In genomic region chr3:194296832-194297666, GRCh38 we compare ENCODE assay signal across 9 cellular contexts. TPM values are rescaled to one million over a fixed set of nuclear protein-coding genes. Genes with fewer than 3 reads are reported as not detected.
DNase-seq lines count a peak whose midpoint lies in the region; ATAC-seq and TF ChIP-seq lines count a peak whose summit lies in the region.
"Had no signal": no experiment of that assay in that cellular context is flagged by ENCODE, and none has a peak within 500 bp of the region (broad histone marks: within the 10 kb centered on the region; RNA-seq: fewer than 3 reads in every experiment).

No MANE protein-coding gene starts in this region.

- ATAC-seq in right cardiac atrium (peak; percentile 61 to 62), GM21526 (IDR thresholded peaks at IDR 0.05; ENCODE audit: low FRiP score, unreplicated experiment) (no peak)

- H3K9me3 Mint-ChIP-seq in progenitor cell of endocrine pancreas (ENCODE audit: low read depth): no peaks in the 10 kb centered on the region
- H3K9me3 Mint-ChIP-seq: central memory CD8-positive, alpha-beta T cell had no signal

- peak; percentile 10 for TF ChIP-seq CTCF in astrocyte of the cerebellum (IDR thresholded peaks at IDR 0.05; ENCODE audit: low read depth, low read length, missing control alignments)
- no peak for TF ChIP-seq CTCF in progenitor cell of endocrine pancreas (IDR thresholded peaks at IDR 0.05; ENCODE audit: unreplicated experiment)

- H3K4me3 ChIP-seq in astrocyte of the cerebellum (ENCODE audit: low read depth, low read length): peak overlapping the region; percentile 26
- peak overlapping the region; percentile 34 for H3K4me3 ChIP-seq in right cardiac atrium (ENCODE audit: low read length)

- in situ Hi-C loops in astrocyte of the cerebellum (cut with HindIII; ENCODE audit: low sequenced_read_pairs): no loop called here

- no peaks in the 10 kb centered on the region for H3K36me3 Mint-ChIP-seq in progenitor cell of endocrine pancreas (ENCODE audit: insufficient read depth)

- no peak overlapping the region for H3K27ac ChIP-seq in right cardiac atrium (ENCODE audit: low read length)

- peak; percentile 44 for DNase-seq in DMS114 treated with DMSO at 0.1 percent for 48 hours (lab: John Stamatoyannopoulos, UW; ENCODE audit: unreplicated experiment)
- no peak for DNase-seq in astrocyte of the cerebellum (ENCODE audit: low read depth)
- peak; percentile 47 to 83 (median 78) for DNase-seq in right cardiac atrium
- peak; percentile 52 for DNase-seq in progenitor cell of endocrine pancreas (ENCODE audit: low spot score, unreplicated experiment)
- DNase-seq in posterior vena cava (ENCODE audit: low spot score): no peak
- DNase-seq in SKM-1 treated with dmso at 0.1 percent for 144 hours (lab: John Stamatoyannopoulos, UW; ENCODE audit: unreplicated experiment): no peak
- DNase-seq in SW 1271 (lab: John Stamatoyannopoulos, UW): no peak

- H3K4me1 Mint-ChIP-seq in progenitor cell of endocrine pancreas (ENCODE audit: low read depth): peaks cover 9% of the 10 kb centered on the region
- H3K4me1 Mint-ChIP-seq: central memory CD8-positive, alpha-beta T cell had no signal

- H3K27ac Mint-ChIP-seq in progenitor cell of endocrine pancreas: peak overlapping the region; percentile 96

- peaks cover 3% of the 10 kb centered on the region for H3K27me3 Mint-ChIP-seq in progenitor cell of endocrine pancreas

- H3K4me1 ChIP-seq in right cardiac atrium (ENCODE audit: control insufficient read depth, insufficient read depth, low read length): peaks cover 2% of the 10 kb centered on the region

- peak overlapping the region; percentile 58 for H3K4me3 Mint-ChIP-seq in progenitor cell of endocrine pancreas (ENCODE audit: low read depth)
- H3K4me3 Mint-ChIP-seq: central memory CD8-positive, alpha-beta T cell had no signal

- H3K9me3 ChIP-seq in right cardiac atrium (ENCODE audit: control insufficient read depth, low read length): no peaks in the 10 kb centered on the region

- intact Hi-C loops in right cardiac atrium (cut with DNase I) (no loop called here), posterior vena cava (cut with DNase I) (no loop called here)

- no peaks in the 10 kb centered on the region for H3K27me3 ChIP-seq in right cardiac atrium (ENCODE audit: control insufficient read depth, insufficient read depth)

- WGBS in right cardiac atrium: 26% methylated on average over 58 of the region's 58 CpGs

RNA-seq across cellular contexts. Expression of gene CPN2, which starts 54.1 kb away (rescaled TPM):
- not detected for total RNA-seq in right cardiac atrium
- polyA plus RNA-seq in right cardiac atrium: 0.07 TPM
- total RNA-seq in progenitor cell of endocrine pancreas: not detected in 2 replicates
- total RNA-seq in posterior vena cava: under 1 TPM in 1 of 2 donors, not detected in 1; 0.14 TPM

Comparison
In these comparisons a context has a peak if more than half of its experiments do, and no peak if none do; other contexts are left out.
1. DNase-seq: peak in DMS114 treated with DMSO at 0.1 percent for 48 hours (single experiment), right cardiac atrium (3 of 3) and progenitor cell of endocrine pancreas (single experiment); none in astrocyte of the cerebellum (single experiment), posterior vena cava (single experiment), SKM-1 treated with dmso at 0.1 percent for 144 hours (single experiment) and SW 1271 (0 of 2).